ENCODE assay signal across 1 cellular context in the genomic region with DNA sequence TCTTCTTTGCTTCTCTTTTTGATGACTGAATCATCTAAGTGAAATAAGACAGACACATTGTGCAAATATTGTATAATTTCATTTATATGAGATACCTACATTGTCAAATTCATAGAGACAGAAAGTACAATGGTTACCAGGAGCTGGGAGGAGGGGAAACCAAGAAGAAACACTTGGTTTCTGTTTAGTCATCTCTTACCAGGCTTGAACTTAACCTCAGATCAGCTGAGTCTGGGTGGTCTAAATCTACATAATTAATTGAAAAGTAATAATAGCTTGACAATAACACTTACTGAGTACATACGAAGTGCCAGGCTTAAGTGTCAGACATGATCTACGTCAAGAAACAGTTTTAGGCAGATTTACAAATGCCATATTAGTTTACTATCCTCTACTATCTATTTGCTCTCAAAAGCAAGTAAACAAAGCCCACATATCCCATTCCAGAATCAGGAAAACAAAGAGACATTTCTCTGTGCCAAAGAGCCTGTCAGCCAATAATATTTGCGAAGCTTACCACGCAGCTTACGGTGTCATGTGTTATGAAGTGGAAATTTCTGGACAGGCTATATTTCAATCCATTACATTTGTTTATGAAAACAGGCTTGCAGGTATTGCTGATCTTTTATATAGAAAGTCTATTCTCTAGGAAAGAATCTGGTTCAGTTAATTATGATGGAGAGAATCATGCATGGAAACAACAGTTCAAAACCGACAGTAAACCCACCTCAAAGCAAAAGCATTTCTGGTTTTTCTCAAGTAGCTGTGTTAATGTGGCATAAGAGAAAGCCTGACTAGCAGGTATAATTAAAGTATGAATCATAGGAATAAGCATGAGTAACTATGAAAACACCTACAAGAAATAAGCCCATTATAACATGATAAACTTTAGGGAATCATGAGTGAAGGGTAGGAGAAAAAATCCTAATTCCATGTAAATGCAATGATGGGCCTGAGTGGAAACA.
TF ChIP-seq lines count a peak whose summit lies in the region.

No MANE protein-coding gene starts in this region.

TF ChIP-seq in HCT116, 20 proteins besides CTCF, POLR2A, EP300 and RAD21:
- TF ChIP-seq POLR2AphosphoS5 (IDR thresholded peaks at IDR 0.05; ENCODE audit: low read depth, low read length): no peak
- peak; percentile 71 for TF ChIP-seq JUND (IDR thresholded peaks at IDR 0.05)
- no peak for TF ChIP-seq EZH2phosphoT487 (IDR thresholded peaks at IDR 0.05; ENCODE audit: borderline replicate concordance)
- TF ChIP-seq EGR1 (IDR thresholded peaks at IDR 0.05; ENCODE audit: low read depth): peak; percentile 5; the same call in 1 of the 2 replicates
- TF ChIP-seq TCF7L2 (IDR thresholded peaks at IDR 0.05; ENCODE audit: borderline replicate concordance, extremely low read depth, insufficient read depth, insufficient read length): no peak
- no peak for TF ChIP-seq ZFX (IDR thresholded peaks at IDR 0.05)
- TF ChIP-seq SRF (IDR thresholded peaks at IDR 0.05; ENCODE audit: low read depth): 0 out of 2 replicates have a peak, but pooled peaks have one; percentile 18
- TF ChIP-seq SP1 (IDR thresholded peaks at IDR 0.05; ENCODE audit: low read depth): peak; percentile 69
- no peak for TF ChIP-seq ZNF274 (IDR thresholded peaks at IDR 0.05; ENCODE audit: low read depth, low read length)
- TF ChIP-seq, protein P1, sequence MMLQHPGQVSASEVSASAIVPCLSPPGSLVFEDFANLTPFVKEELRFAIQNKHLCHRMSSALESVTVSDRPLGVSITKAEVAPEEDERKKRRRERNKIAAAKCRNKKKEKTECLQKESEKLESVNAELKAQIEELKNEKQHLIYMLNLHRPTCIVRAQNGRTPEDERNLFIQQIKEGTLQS (IDR thresholded peaks at IDR 0.05): no peak
- no peak; the same call in 1 of the 2 replicates for TF ChIP-seq ELF1 (IDR thresholded peaks at IDR 0.05; ENCODE audit: borderline replicate concordance, low read depth)
- no peak for TF ChIP-seq ZBTB33 (IDR thresholded peaks at IDR 0.05; ENCODE audit: extremely low read depth, insufficient replicate concordance, low read length)
- TF ChIP-seq FOSL1 (IDR thresholded peaks at IDR 0.05; ENCODE audit: low read depth): peak; percentile 88
- no peak for TF ChIP-seq CBX3 (IDR thresholded peaks at IDR 0.05; ENCODE audit: low read depth)
- TF ChIP-seq, protein P2, sequence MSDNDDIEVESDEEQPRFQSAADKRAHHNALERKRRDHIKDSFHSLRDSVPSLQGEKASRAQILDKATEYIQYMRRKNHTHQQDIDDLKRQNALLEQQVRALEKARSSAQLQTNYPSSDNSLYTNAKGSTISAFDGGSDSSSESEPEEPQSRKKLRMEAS (IDR thresholded peaks at IDR 0.05): peak; percentile 23; the same call in 1 of the 2 replicates
- TF ChIP-seq CEBPB (IDR thresholded peaks at IDR 0.05; ENCODE audit: low read depth): 0 out of 2 replicates have a peak, but pooled peaks have one; percentile 26
- no peak for TF ChIP-seq EZH2 (IDR thresholded peaks at IDR 0.05)
- TF ChIP-seq REST (IDR thresholded peaks at IDR 0.05; ENCODE audit: low read depth): no peak
- no peak for TF ChIP-seq SIN3A (IDR thresholded peaks at IDR 0.05; ENCODE audit: low read depth)
- no peak for TF ChIP-seq YY1 (IDR thresholded peaks at IDR 0.05; ENCODE audit: extremely low read depth, insufficient replicate concordance, low read depth, low read length)
